In the genomic region with DNA sequence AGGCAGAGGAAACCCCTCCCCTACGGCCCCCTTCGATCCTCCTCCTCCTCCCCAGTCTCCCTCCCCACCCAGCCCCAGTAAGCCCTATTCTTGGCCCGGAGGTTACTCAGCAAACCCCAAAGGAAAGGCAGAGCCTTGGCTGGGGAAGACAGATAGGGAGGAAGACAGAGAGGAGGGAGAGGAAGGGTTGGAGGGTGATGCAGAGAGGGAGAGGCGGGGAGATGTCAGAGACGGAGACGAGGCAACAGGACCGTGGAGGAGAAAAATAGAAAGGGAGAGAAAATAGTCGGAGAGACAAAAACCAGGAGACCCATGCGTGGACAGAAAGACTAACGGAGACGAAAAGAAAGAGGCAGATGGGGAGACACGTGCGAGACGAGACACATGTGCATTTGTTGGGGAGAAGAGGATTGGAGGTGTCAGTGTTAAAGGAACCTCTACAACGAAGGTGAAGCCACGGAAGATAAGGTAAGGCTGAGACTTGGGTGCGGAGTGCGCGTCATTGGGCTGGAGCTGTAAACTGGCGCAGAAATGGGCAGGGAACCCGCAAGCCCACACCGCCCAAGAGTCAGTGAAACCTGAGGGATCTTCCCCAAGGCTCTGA, we compare ENCODE assay signal across 8 cellular contexts. TPM values are rescaled to one million over a fixed set of nuclear protein-coding genes. Genes with fewer than 3 reads are reported as not detected.
DNase-seq lines count a peak whose midpoint lies in the region; ATAC-seq and TF ChIP-seq lines count a peak whose summit lies in the region.

No MANE protein-coding gene starts in this region.

- peak overlapping the region; percentile 84 for H3K4me2 ChIP-seq in osteoblast (ENCODE audit: insufficient read depth, low read length)

- H3K4me1 Mint-ChIP-seq in T-helper 1 cell treated with Interleukin-12 subunit alpha and Interleukin-12 subunit beta and Interleukin-4 antibody, amounts not matched to agents 30 μg/mL and 1 μg/mL, for 36 hours (ENCODE audit: low read depth), result peaks cover 38% of the 10 kb centered on the region

- H3K4me3 ChIP-seq in esophagus (ENCODE audit: low read depth in 1 of 2, low read length in 2 of 2) (peak overlapping the region; percentile 72 to 73), osteoblast (ENCODE audit: insufficient read depth, low read length) (peak overlapping the region; percentile 93)

- H3K36me3 ChIP-seq in esophagus (ENCODE audit: control insufficient read depth in 2 of 2, insufficient read depth in 2 of 2, low read length in 1 of 2) (no peaks in the 10 kb centered on the region), osteoblast (ENCODE audit: insufficient read depth, low read length) (peaks cover 19% of the 10 kb centered on the region)

- H2AFZ ChIP-seq in osteoblast (ENCODE audit: low read length), result peak overlapping the region; percentile 2

- peaks cover 35% of the 10 kb centered on the region for H4K20me1 ChIP-seq in osteoblast (ENCODE audit: insufficient read depth, low read length)

- H3K4me1 ChIP-seq in esophagus (ENCODE audit: control insufficient read depth in 2 of 2, insufficient read depth in 2 of 2, low read length in 1 of 2), result peaks cover 5 to 8% of the 10 kb centered on the region in 2 donors
- H3K4me1 ChIP-seq in osteoblast (ENCODE audit: insufficient read depth, low read length), result peaks cover 11% of the 10 kb centered on the region

- no peaks in the 10 kb centered on the region for H3K27me3 ChIP-seq in esophagus (ENCODE audit: control insufficient read depth in 1 of 2, insufficient read depth in 2 of 2, low read length in 2 of 2)
- no peaks in the 10 kb centered on the region for H3K27me3 ChIP-seq in osteoblast (ENCODE audit: insufficient read depth, low read length)

- TF ChIP-seq CTCF in osteoblast (IDR thresholded peaks at IDR 0.05; ENCODE audit: extremely low read depth, low read depth, low read length), result no peak

- WGBS in esophagus, 2 donors, result 1 to 8% methylated on average over 22 of the region's 22 CpGs

- H3K9me3 ChIP-seq in esophagus (ENCODE audit: control insufficient read depth in 2 of 2, insufficient read depth in 1 of 2, low read depth in 1 of 2, low read length in 1 of 2), result no peaks in the 10 kb centered on the region
- no peaks in the 10 kb centered on the region for H3K9me3 ChIP-seq in osteoblast (ENCODE audit: low read depth, low read length)

- H3K79me2 ChIP-seq in osteoblast (ENCODE audit: insufficient read depth, low read length), result peaks cover 62% of the 10 kb centered on the region

- no peak for ATAC-seq in HG03108 (IDR thresholded peaks at IDR 0.05; ENCODE audit: unreplicated experiment)

- peaks cover 4% of the 10 kb centered on the region for H3K9me3 Mint-ChIP-seq in T-helper 1 cell treated with Interleukin-12 subunit alpha and Interleukin-12 subunit beta and Interleukin-4 antibody, amounts not matched to agents 30 μg/mL and 1 μg/mL, for 36 hours

- no peaks in the 10 kb centered on the region for H3K27me3 Mint-ChIP-seq in T-helper 1 cell treated with Interleukin-12 subunit alpha and Interleukin-12 subunit beta and Interleukin-4 antibody, amounts not matched to agents 30 μg/mL and 1 μg/mL, for 36 hours (ENCODE audit: low read depth)

- H3K27ac ChIP-seq in esophagus (ENCODE audit: low read depth in 2 of 2, low read length in 1 of 2) (peak overlapping the region; percentile 35 to 77), osteoblast (ENCODE audit: low read depth, low read length) (peak overlapping the region; percentile 29)

- H3K36me3 Mint-ChIP-seq in T-helper 1 cell treated with Interleukin-12 subunit alpha and Interleukin-12 subunit beta and Interleukin-4 antibody, amounts not matched to agents 30 μg/mL and 1 μg/mL, for 36 hours (ENCODE audit: low read depth), result peaks cover 34% of the 10 kb centered on the region

- DNase-seq in T-helper 1 cell (no peak), RPMI7951 (ENCODE audit: low read depth) (peak; percentile 18), osteoblast (ENCODE audit: insufficient read length, low spot score, missing footprints) (peak; percentile 89), NCI-H526 treated with DMSO at 0.1 percent for 48 hours (lab: John Stamatoyannopoulos, UW) (no peak), NCI-H2081 treated with DMSO at 0.1 percent for 48 hours (lab: John Stamatoyannopoulos, UW) (no peak)

- H3K4me3 Mint-ChIP-seq in T-helper 1 cell treated with Interleukin-12 subunit alpha and Interleukin-12 subunit beta and Interleukin-4 antibody, amounts not matched to agents 30 μg/mL and 1 μg/mL, for 36 hours, result peak overlapping the region; percentile 96

- peak overlapping the region; percentile 85 for H3K27ac Mint-ChIP-seq in T-helper 1 cell treated with Interleukin-12 subunit alpha and Interleukin-12 subunit beta and Interleukin-4 antibody, amounts not matched to agents 30 μg/mL and 1 μg/mL, for 36 hours

RNA-seq across cellular contexts. Expression of a gene that starts 2.9 kb away (rescaled TPM):
- total RNA-seq in RPMI7951 (2014; rRNA removed; shearing (Covaris generic)), result 15.2 and 18.1 TPM in 2 replicates
- 10 to 100 TPM; 16.2 to 77.1 TPM for polyA plus RNA-seq in esophagus
- total RNA-seq in osteoblast, result 17.4 and 21.2 TPM in 2 replicates

RNA-seq across cellular contexts. Expression of a gene that starts 13.1 kb away (rescaled TPM):
- 10.9 and 12.9 TPM in 2 replicates for total RNA-seq in RPMI7951 (2014; rRNA removed; shearing (Covaris generic))
- polyA plus RNA-seq in esophagus, result 1 to 10 TPM; 3.1 to 6.0 TPM
- total RNA-seq in osteoblast, result 5.6 and 6.5 TPM in 2 replicates

RNA-seq across cellular contexts. Expression of a gene that starts 25.5 kb away (rescaled TPM):
- total RNA-seq in RPMI7951 (2014; rRNA removed; shearing (Covaris generic)), result 2.4 and 4.8 TPM in 2 replicates
- 10 to 100 TPM; 13.8 to 17.3 TPM for polyA plus RNA-seq in esophagus
- 5.9 and 6.2 TPM in 2 replicates for total RNA-seq in osteoblast

RNA-seq across cellular contexts. Expression of a gene that starts 40.9 kb away (rescaled TPM):
- 8.2 and 9.3 TPM in 2 replicates for total RNA-seq in RPMI7951 (2014; rRNA removed; shearing (Covaris generic))
- 10 to 100 TPM; 12.2 to 14.0 TPM for polyA plus RNA-seq in esophagus
- total RNA-seq in osteoblast, result 9.0 and 11.2 TPM in 2 replicates

RNA-seq across cellular contexts. Expression of a gene that starts 46.3 kb away (rescaled TPM):
- 36.8 and 59.3 TPM in 2 replicates for total RNA-seq in RPMI7951 (2014; rRNA removed; shearing (Covaris generic))
- polyA plus RNA-seq in esophagus, result 10 to 100 TPM; 26.3 to 31.9 TPM
- 13.3 and 14.5 TPM in 2 replicates for total RNA-seq in osteoblast

Comparison
In these comparisons a context has a peak if more than half of its experiments do, and no peak if none do; other contexts are left out.
1. DNase-seq: peak in RPMI7951 (single experiment) and osteoblast (single experiment); none in T-helper 1 cell (0 of 5), NCI-H526 treated with DMSO at 0.1 percent for 48 hours (single experiment) and NCI-H2081 treated with DMSO at 0.1 percent for 48 hours (single experiment).